In genomic region chr10:35495521-35496238, GRCh38 we compare ENCODE assay signal across 8 cellular contexts.
A peak's percentile ranks its signal among the peaks of the same experiment; 100 is the strongest.
DNase-seq lines count a peak whose midpoint lies in the region; ATAC-seq, FAIRE-seq and TF ChIP-seq lines count a peak whose summit lies in the region.

No MANE protein-coding gene starts in this region.

- WGBS in aorta, 2 donors = 54 to 58% methylated on average over 5 of the region's 5 CpGs

- peaks cover 68% of the 10 kb centered on the region for H3K4me1 Mint-ChIP-seq in memory B cell

- no peaks in the 10 kb centered on the region for H3K27me3 ChIP-seq in aorta (ENCODE audit: control insufficient read depth in 1 of 2, insufficient read depth in 2 of 2, low read length in 1 of 2)

- DNase-seq in GM18507 (ENCODE audit: extremely low spot score, insufficient read length, low read depth) (peak; percentile 5), RWPE1 (ENCODE audit: low spot score) (no peak), memory B cell (ENCODE audit: low spot score in 2 of 2) (no peak), putamen (ENCODE audit: low spot score) (no peak), aorta (no peak), C1 segment of cervical spinal cord (lab: John Stamatoyannopoulos, UW) (no peak), frontal cortex (ENCODE audit: low spot score in 2 of 2) (no peak)

- H3K27ac ChIP-seq in RWPE1 (peak overlapping the region; percentile 58), aorta (ENCODE audit: low read depth in 1 of 2, low read length in 2 of 2) (no peak overlapping the region)

- CTCF ChIA-PET in RWPE1 (lab: Yijun Ruan, JAX) = no interaction called here

- H3K27me3 Mint-ChIP-seq in memory B cell = no peaks in the 10 kb centered on the region

- intact Hi-C loops in aorta (cut with DNase I) = no loop called here

- no peak for TF ChIP-seq CTCF in RWPE1 (conservative IDR thresholded peaks at IDR 0.05; ENCODE audit: low read depth)

- no peaks in the 10 kb centered on the region for H3K9me3 ChIP-seq in aorta (ENCODE audit: control insufficient read depth, low read length)

- peaks cover 5% of the 10 kb centered on the region for H3K36me3 Mint-ChIP-seq in memory B cell

- H3K9me3 Mint-ChIP-seq in memory B cell = no peaks in the 10 kb centered on the region

- POLR2A ChIA-PET in RWPE1 (lab: Yijun Ruan, JAX; ENCODE audit: low non-redundant PET) = no interaction called here

- FAIRE-seq in GM18507 (lab: Jason Lieb, UNC) = peak; percentile 33
- FAIRE-seq in frontal cortex (lab: Jason Lieb, UNC) = no peak

- H3K27ac Mint-ChIP-seq in memory B cell = peak overlapping the region; percentile 91

- no peaks in the 10 kb centered on the region for H3K36me3 ChIP-seq in aorta (ENCODE audit: control insufficient read depth in 1 of 2, insufficient read depth in 2 of 2, low read length in 1 of 2)

- H3K4me1 ChIP-seq in aorta (ENCODE audit: control insufficient read depth in 1 of 2, insufficient read depth in 2 of 2, low read length in 2 of 2) = no peaks in the 10 kb centered on the region

- no peak overlapping the region for H3K4me3 ChIP-seq in aorta (ENCODE audit: low read length in 2 of 2)

- ATAC-seq in HG02623 (IDR thresholded peaks at IDR 0.05; ENCODE audit: unreplicated experiment) (peak; percentile 34), memory B cell (ENCODE audit: low read depth) (peak; percentile 67), aorta (ENCODE audit: low FRiP score) (no peak)

- peak overlapping the region; percentile 75 for H3K4me3 Mint-ChIP-seq in memory B cell
